8 cellular contexts compared by ENCODE assay signal in genomic region chr1:40802078-40803075, GRCh38. TPM values are rescaled to one million over a fixed set of nuclear protein-coding genes. Genes with fewer than 3 reads are reported as not detected.
DNase-seq lines count a peak whose midpoint lies in the region; ATAC-seq, FAIRE-seq and TF ChIP-seq lines count a peak whose summit lies in the region.

No MANE protein-coding gene starts in this region.

- H3K9me1 ChIP-seq in endothelial cell of umbilical vein (replicated peaks; ENCODE audit: control insufficient read depth, extremely low read depth, insufficient read depth, low read length) = no peaks in the 10 kb centered on the region

- dilution Hi-C loops in endothelial cell of umbilical vein (cut with MboI; ENCODE audit: extremely low pct_ligation_motif_present, low sequenced_read_pairs) = no loop called here

- H3K9me3 ChIP-seq in endothelial cell of umbilical vein (replicated peaks; ENCODE audit: control insufficient read depth, insufficient read depth, low read length) (no peaks in the 10 kb centered on the region), mucosa of descending colon (no peaks in the 10 kb centered on the region)

- peak overlapping the region; percentile 55 for H2AFZ ChIP-seq in endothelial cell of umbilical vein (ENCODE audit: low read depth, low read length)

- no peak overlapping the region for H3K27ac ChIP-seq in endothelial cell of umbilical vein (ENCODE audit: insufficient read depth, low read depth, low read length)

- ATAC-seq in mucosa of descending colon = peak; percentile 98
- no peak for ATAC-seq in HG02938 (IDR thresholded peaks at IDR 0.05; ENCODE audit: unreplicated experiment)

- H3K79me2 ChIP-seq in endothelial cell of umbilical vein (ENCODE audit: control insufficient read depth, insufficient read depth, low read length) = no peaks in the 10 kb centered on the region

- H3K36me3 ChIP-seq in endothelial cell of umbilical vein (ENCODE audit: control insufficient read depth in 2 of 2, extremely low read depth in 1 of 2, insufficient read depth in 2 of 2, low read length in 2 of 2) = no peaks in the 10 kb centered on the region
- no peaks in the 10 kb centered on the region for H3K36me3 ChIP-seq in mucosa of descending colon (ENCODE audit: low read depth)

- POLR2A ChIA-PET in endothelial cell of umbilical vein (lab: Charles Lee) = no interaction called here

- no peaks in the 10 kb centered on the region for H4K20me1 ChIP-seq in endothelial cell of umbilical vein (replicated peaks; ENCODE audit: control insufficient read depth, extremely low read depth, insufficient read depth, low read length)

- peaks cover 0 to 2% of the 10 kb centered on the region in 2 experiments for H3K27me3 ChIP-seq in endothelial cell of umbilical vein (ENCODE audit: control insufficient read depth in 2 of 2, insufficient read depth in 2 of 2, low read length in 2 of 2)

- peak overlapping the region; percentile 52 for H3K4me2 ChIP-seq in endothelial cell of umbilical vein (ENCODE audit: insufficient read depth, low read length)

- intact Hi-C loops in endothelial cell of umbilical vein (cut with micrococcal nuclease) = no loop called here
- intact Hi-C loops in mucosa of descending colon (cut with DNase I, micrococcal nuclease) = no loop called here

- H3K9ac ChIP-seq in endothelial cell of umbilical vein (replicated peaks; ENCODE audit: extremely low read depth, insufficient read depth, low read length) = no peak overlapping the region

- CTCF ChIA-PET in endothelial cell of umbilical vein (lab: Charles Lee) = interaction anchor here (1.5 to 4.0 kb wide), 2 partner anchors 13 to 28 kb away, joined by 5 to 15 read pairs; no protein-coding TSS in a partner anchor

- peak; percentile 73 for FAIRE-seq in endothelial cell of umbilical vein (lab: Jason Lieb, UNC)

- peaks cover 10% of the 10 kb centered on the region for H3K4me1 ChIP-seq in endothelial cell of umbilical vein (ENCODE audit: control insufficient read depth, extremely low read depth, insufficient read depth, low read length)
- H3K4me1 ChIP-seq in mucosa of descending colon (ENCODE audit: low read depth) = peaks cover 19% of the 10 kb centered on the region

- no TSS peak for BruUV-seq in endothelial cell of umbilical vein (replicated peaks; lab: Mats Ljungman, UMichigan)

- peak overlapping the region; percentile 16 for H3K4me3 ChIP-seq in HFF-Myc (replicated peaks; ENCODE audit: low read depth, low read length)
- H3K4me3 ChIP-seq in endothelial cell of umbilical vein (replicated peaks in 1 of 3; ENCODE audit: insufficient read depth in 1 of 3, low read depth in 1 of 3, low read length in 3 of 3) = peak overlapping the region in 2 of 3 experiments; percentile 7 to 29
- no peak overlapping the region for H3K4me3 ChIP-seq in mucosa of descending colon

- DNase-seq in DMS114 treated with DMSO at 0.1 percent for 48 hours (lab: John Stamatoyannopoulos, UW; ENCODE audit: unreplicated experiment) (peak; percentile 29), HFF-Myc (ENCODE audit: extremely low read depth, low read depth) (peak; percentile 9), NCI-H345 (lab: John Stamatoyannopoulos, UW) (peak; percentile 69), endothelial cell of umbilical vein (ENCODE audit: low read depth, low spot score) (peak; percentile 74), mucosa of descending colon (peak; percentile 86 to 91 (median 90))
- peak; percentile 56 to 63 (median 61) for DNase-seq in activated CD8-positive, alpha-beta memory T cell treated with anti-CD3 and anti-CD28 coated beads for 48 hours (ENCODE audit: low read depth in 2 of 3, low spot score in 2 of 3)
- DNase-seq in stimulated activated CD8-positive, alpha-beta memory T cell treated with anti-CD3 and anti-CD28 coated beads, Interleukin-2, amount 100 ng/mL, for 48 hours (ENCODE audit: low read depth in 2 of 2) = peak; percentile 75 to 80

- no peak for TF ChIP-seq POLR2A in endothelial cell of umbilical vein (IDR thresholded peaks at IDR 0.05; ENCODE audit: low read depth, low read length)

- no peak for TF ChIP-seq CTCF in HFF-Myc (IDR thresholded peaks at IDR 0.05; ENCODE audit: low read depth, low read length, missing control alignments)
- TF ChIP-seq CTCF in endothelial cell of umbilical vein (IDR thresholded peaks at IDR 0.05; ENCODE audit: extremely low read depth in 1 of 2, insufficient read depth in 1 of 2, low read depth in 1 of 2, low read length in 2 of 2) = no peak
- TF ChIP-seq CTCF in mucosa of descending colon (IDR thresholded peaks at IDR 0.05) = no peak

TF ChIP-seq in endothelial cell of umbilical vein, 7 proteins besides CTCF, POLR2A, EP300 and RAD21:
- no peak for TF ChIP-seq GATA2 (IDR thresholded peaks at IDR 0.05; ENCODE audit: insufficient read depth, insufficient read length, low read depth, low read length)
- TF ChIP-seq MYC (IDR thresholded peaks at IDR 0.05; ENCODE audit: low read depth, low read length) = no peak
- no peak for TF ChIP-seq EZH2 (IDR thresholded peaks at IDR 0.05; ENCODE audit: borderline replicate concordance, low read depth, low read length, severe bottlenecking)
- TF ChIP-seq, protein P1, sequence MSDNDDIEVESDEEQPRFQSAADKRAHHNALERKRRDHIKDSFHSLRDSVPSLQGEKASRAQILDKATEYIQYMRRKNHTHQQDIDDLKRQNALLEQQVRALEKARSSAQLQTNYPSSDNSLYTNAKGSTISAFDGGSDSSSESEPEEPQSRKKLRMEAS (IDR thresholded peaks at IDR 0.05; ENCODE audit: insufficient read depth, insufficient read length) = no peak
- no peak for TF ChIP-seq POLR2AphosphoS5 (IDR thresholded peaks at IDR 0.05; ENCODE audit: insufficient read depth, low read depth, low read length)
- no peak for TF ChIP-seq FOS (IDR thresholded peaks at IDR 0.05; ENCODE audit: borderline replicate concordance, insufficient read depth, low read length)
- TF ChIP-seq JUN (IDR thresholded peaks at IDR 0.05; ENCODE audit: borderline replicate concordance, insufficient read depth, insufficient read length, low read depth) = no peak

RNA-seq across cellular contexts. Expression of gene KCNQ4, which starts 18.8 kb away (rescaled TPM):
- total RNA-seq in endothelial cell of umbilical vein = 0.07 and 0.23 TPM in 2 replicates
- 0.06 TPM in 2 replicates for polyA plus RNA-seq in endothelial cell of umbilical vein
- 0.01 TPM in 2 replicates for polyA plus RNA-seq in endothelial cell of umbilical vein (2011; cell fraction: cytosol; rRNA removed)
- polyA plus RNA-seq in endothelial cell of umbilical vein (2011; cell fraction: nucleus; rRNA removed) = 0.18 and 0.21 TPM in 2 replicates
- polyA plus RNA-seq in endothelial cell of umbilical vein (2012) = 0.12 and 0.26 TPM in 2 replicates
- 0.07 TPM in 1 of 2 replicates, not detected in the other for polyA minus RNA-seq in endothelial cell of umbilical vein
- polyA minus RNA-seq in endothelial cell of umbilical vein (2011; cell fraction: cytosol; rRNA and poly(A)+ RNA removed) = not detected
- polyA minus RNA-seq in endothelial cell of umbilical vein (2011; cell fraction: nucleus; rRNA and poly(A)+ RNA removed) = 0.14 and 0.29 TPM in 2 replicates
- total RNA-seq in mucosa of descending colon = 10 to 100 TPM in 1 of 3 donors, 1 to 10 TPM in 2; 1.3 to 13.0 (median 2.3) TPM

RNA-seq across cellular contexts. Expression of gene CITED4, which starts 59.8 kb away (rescaled TPM):
- total RNA-seq in endothelial cell of umbilical vein (10.9 and 11.3 TPM in 2 replicates), mucosa of descending colon (10 to 100 TPM in 1 of 3 donors, 1 to 10 TPM in 2; 1.9 to 45.1 (median 4.7) TPM)
- polyA plus RNA-seq in endothelial cell of umbilical vein = 3.8 and 4.7 TPM in 2 replicates
- polyA plus RNA-seq in endothelial cell of umbilical vein (2011; cell fraction: cytosol; rRNA removed) = 2.3 and 4.4 TPM in 2 replicates
- 0.79 and 1.5 TPM in 2 replicates for polyA plus RNA-seq in endothelial cell of umbilical vein (2011; cell fraction: nucleus; rRNA removed)
- polyA plus RNA-seq in endothelial cell of umbilical vein (2012) = 3.3 and 5.7 TPM in 2 replicates
- polyA minus RNA-seq in endothelial cell of umbilical vein = 0.34 and 0.90 TPM in 2 replicates
- polyA minus RNA-seq in endothelial cell of umbilical vein (2011; cell fraction: cytosol; rRNA and poly(A)+ RNA removed) = 12.4 TPM
- polyA minus RNA-seq in endothelial cell of umbilical vein (2011; cell fraction: nucleus; rRNA and poly(A)+ RNA removed) = 0.87 and 3.6 TPM in 2 replicates

Comparison
In these comparisons a context has a peak if more than half of its experiments do, and no peak if none do; other contexts are left out.
1. DNase-seq: peak in every context shown above with its lines; median percentile 90 in mucosa of descending colon; 78 in stimulated activated CD8-positive, alpha-beta memory T cell treated with anti-CD3 and anti-CD28 coated beads, Interleukin-2, amount 100 ng/mL, for 48 hours; 74 in endothelial cell of umbilical vein; 69 in NCI-H345; 61 in activated CD8-positive, alpha-beta memory T cell treated with anti-CD3 and anti-CD28 coated beads for 48 hours; 29 in DMS114 treated with DMSO at 0.1 percent for 48 hours; 9 in HFF-Myc.